Comparison of ENCODE assay signal across 8 cellular contexts in the genomic region with DNA sequence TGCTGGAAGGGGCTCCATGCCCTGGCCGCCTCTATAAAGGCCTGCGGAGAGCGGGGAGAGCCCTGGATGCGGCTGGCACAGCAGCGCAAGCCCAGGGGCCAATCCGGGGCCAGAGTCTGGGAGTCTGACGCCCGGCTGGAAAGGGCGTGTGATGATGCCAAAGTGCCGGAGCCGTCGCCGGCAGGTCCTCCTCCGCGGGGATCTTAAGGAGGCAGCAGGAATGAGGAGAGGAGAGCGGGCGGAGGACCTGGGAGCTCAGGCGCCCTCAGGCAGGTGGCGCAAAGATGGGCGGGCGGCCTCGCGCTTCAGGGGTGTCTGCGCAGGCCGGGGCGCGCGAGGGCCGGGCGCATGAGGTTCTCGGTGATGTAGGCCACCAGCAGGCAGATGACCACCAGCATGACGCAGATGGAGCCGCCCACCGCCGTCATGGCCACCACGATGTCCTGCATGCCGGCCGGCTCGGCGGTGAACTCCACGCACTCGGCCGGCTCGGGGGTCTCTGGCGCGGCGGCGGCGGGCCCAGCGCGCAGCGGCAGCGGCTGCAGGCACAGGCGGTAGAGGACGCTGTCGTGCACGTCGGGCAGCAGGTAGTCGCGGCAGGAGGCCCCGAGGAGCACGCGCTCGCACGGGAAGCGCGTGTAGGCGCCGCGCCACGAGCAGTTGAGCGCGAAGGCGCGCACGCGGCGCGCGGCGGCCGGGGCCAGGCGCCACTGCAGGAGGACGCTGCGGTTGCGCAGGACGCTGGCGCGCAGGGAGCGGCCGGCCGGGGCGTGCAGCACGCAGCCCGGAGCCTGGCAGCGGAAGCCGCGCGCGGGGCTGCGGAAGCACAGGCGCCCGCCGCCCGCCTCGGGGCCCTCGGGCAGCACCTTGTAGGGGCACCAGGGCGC. TPM values are rescaled to one million over a fixed set of nuclear protein-coding genes. Genes with fewer than 3 reads are reported as not detected.
DNase-seq lines count a peak whose midpoint lies in the region; ATAC-seq, FAIRE-seq and TF ChIP-seq lines count a peak whose summit lies in the region.

No MANE protein-coding gene starts in this region.

- peaks cover 3% of the 10 kb centered on the region for H3K4me1 ChIP-seq in endodermal cell (ENCODE audit: control insufficient read depth, insufficient read depth, low read length)

- peaks cover 3% of the 10 kb centered on the region for H3K4me1 Mint-ChIP-seq in T-helper 2 cell treated with Interferon-gamma antibody and Interleukin-4, amounts not matched to agents 5 μg/mL and 100 μg/mL, for 36 hours (ENCODE audit: low read depth)
- peaks cover 1% of the 10 kb centered on the region for H3K4me1 Mint-ChIP-seq in endodermal cell
- H3K4me1 Mint-ChIP-seq in nephron: no peaks in the 10 kb centered on the region

- H3K27ac ChIP-seq in endodermal cell (ENCODE audit: low read depth, low read length): no peak overlapping the region

- 21 to 34% methylated on average over 43 to 108 of the region's 108 CpGs for WGBS in endodermal cell (ENCODE audit: insufficient coverage in 1 of 2, insufficient read length in 1 of 2), 2 experiments

- no peak for FAIRE-seq in urothelium cell line (lab: Jason Lieb, UNC)

- peaks cover 5% of the 10 kb centered on the region for H3K27me3 Mint-ChIP-seq in T-helper 2 cell treated with Interferon-gamma antibody and Interleukin-4, amounts not matched to agents 5 μg/mL and 100 μg/mL, for 36 hours (ENCODE audit: low read depth)
- H3K27me3 Mint-ChIP-seq in endodermal cell (ENCODE audit: insufficient read depth) (peaks cover 50% of the 10 kb centered on the region), nephron (ENCODE audit: low read depth) (peaks cover 48% of the 10 kb centered on the region)

- no peaks in the 10 kb centered on the region for H3K9me3 Mint-ChIP-seq in T-helper 2 cell treated with Interferon-gamma antibody and Interleukin-4, amounts not matched to agents 5 μg/mL and 100 μg/mL, for 36 hours
- H3K9me3 Mint-ChIP-seq in endodermal cell (no peaks in the 10 kb centered on the region), nephron (no peaks in the 10 kb centered on the region)

- DNase-seq in stimulated activated CD4-positive, alpha-beta T cell treated with anti-CD3 and anti-CD28 coated beads, Interleukin-1b, Interleukin-23, amount 100 ng/mL, for 48 hours: peak; percentile 29
- no peak for DNase-seq in stimulated activated CD4-positive, alpha-beta T cell treated with anti-CD3 and anti-CD28 coated beads, Interleukin-12 subunit alpha, Interleukin-12 subunit beta, amount 100 ng/mL, for 4 hours
- peak; percentile 43 for DNase-seq in T-helper 2 cell treated with Interferon-gamma antibody and Interleukin-4, amounts not matched to agents 5 μg/mL and 100 μg/mL, for 36 hours (ENCODE audit: low spot score)
- DNase-seq in endodermal cell: peak; percentile 87
- no peak for DNase-seq in urothelium cell line (ENCODE audit: low spot score)
- no peak for DNase-seq in inferior parietal cortex (ENCODE audit: extremely low spot score)

- ATAC-seq in HG03025 (IDR thresholded peaks at IDR 0.05; ENCODE audit: low FRiP score, unreplicated experiment): no peak

- TF ChIP-seq CTCF in endodermal cell (conservative IDR thresholded peaks at IDR 0.05) (peak; percentile 65), nephron (IDR thresholded peaks at IDR 0.05; ENCODE audit: unreplicated experiment in 3 of 3) (peak in 1 of 3 experiments; percentile 25)

- H3K9ac ChIP-seq in endodermal cell (ENCODE audit: extremely low read depth, low read length, poor library complexity, severe bottlenecking): no peak overlapping the region

- H3K36me3 ChIP-seq in endodermal cell (ENCODE audit: control insufficient read depth, insufficient read depth, low read length): no peaks in the 10 kb centered on the region

- H3K4me3 ChIP-seq in endodermal cell (ENCODE audit: low read length): no peak overlapping the region

- peaks cover 64% of the 10 kb centered on the region for H3K27me3 ChIP-seq in endodermal cell (ENCODE audit: control insufficient read depth, insufficient read depth, low read length, poor library complexity, severe bottlenecking)

- H3K9me3 ChIP-seq in endodermal cell (ENCODE audit: control insufficient read depth, low read length): no peaks in the 10 kb centered on the region

- no peaks in the 10 kb centered on the region for H3K36me3 Mint-ChIP-seq in T-helper 2 cell treated with Interferon-gamma antibody and Interleukin-4, amounts not matched to agents 5 μg/mL and 100 μg/mL, for 36 hours (ENCODE audit: low read depth)
- H3K36me3 Mint-ChIP-seq in endodermal cell (ENCODE audit: low read depth) (no peaks in the 10 kb centered on the region), nephron (ENCODE audit: low read depth) (no peaks in the 10 kb centered on the region)

- no peak overlapping the region for H3K27ac Mint-ChIP-seq in T-helper 2 cell treated with Interferon-gamma antibody and Interleukin-4, amounts not matched to agents 5 μg/mL and 100 μg/mL, for 36 hours
- H3K27ac Mint-ChIP-seq in endodermal cell: no peak overlapping the region
- H3K27ac Mint-ChIP-seq in nephron: no peak overlapping the region

- H3K4me3 Mint-ChIP-seq in T-helper 2 cell treated with Interferon-gamma antibody and Interleukin-4, amounts not matched to agents 5 μg/mL and 100 μg/mL, for 36 hours: peak overlapping the region; percentile 77
- peak overlapping the region; percentile 57 for H3K4me3 Mint-ChIP-seq in endodermal cell
- peak overlapping the region; percentile 79 to 85 (median 81) for H3K4me3 Mint-ChIP-seq in nephron

RNA-seq across cellular contexts. Expression of a gene that starts 0.7 kb away (rescaled TPM):
- 10 to 100 TPM; 10.4 to 10.8 TPM for total RNA-seq in endodermal cell
- 6.0 TPM for polyA plus RNA-seq in endodermal cell (2013, experiment 1 of 2)
- polyA plus RNA-seq in endodermal cell (2013, experiment 2 of 2): 5.7 TPM

RNA-seq across cellular contexts. Expression of a gene that starts 16.0 kb away (rescaled TPM):
- total RNA-seq in endodermal cell: 10 to 100 TPM; 77.4 to 97.9 TPM
- polyA plus RNA-seq in endodermal cell (2013, experiment 1 of 2): 46.2 TPM
- polyA plus RNA-seq in endodermal cell (2013, experiment 2 of 2): 42.1 TPM

RNA-seq across cellular contexts. Expression of a gene that starts 24.6 kb away (rescaled TPM):
- 100 to 1,000 TPM; 133 to 138 TPM for total RNA-seq in endodermal cell
- polyA plus RNA-seq in endodermal cell (2013, experiment 1 of 2): 130 TPM
- 116 TPM for polyA plus RNA-seq in endodermal cell (2013, experiment 2 of 2)

RNA-seq across cellular contexts. Expression of a gene that starts 32.7 kb away (rescaled TPM):
- total RNA-seq in endodermal cell: 10 to 100 TPM; 14.7 to 19.9 TPM
- polyA plus RNA-seq in endodermal cell (2013, experiment 1 of 2): 10.1 TPM
- 10.4 TPM for polyA plus RNA-seq in endodermal cell (2013, experiment 2 of 2)

RNA-seq across cellular contexts. Expression of a gene that starts 58.8 kb away (rescaled TPM):
- 1 to 10 TPM; 6.4 to 6.9 TPM for total RNA-seq in endodermal cell
- polyA plus RNA-seq in endodermal cell (2013, experiment 1 of 2): 11.5 TPM
- 8.9 TPM for polyA plus RNA-seq in endodermal cell (2013, experiment 2 of 2)

Comparison
In these comparisons a context has a peak if more than half of its experiments do, and no peak if none do; other contexts are left out.
1. DNase-seq: peak in stimulated activated CD4-positive, alpha-beta T cell treated with anti-CD3 and anti-CD28 coated beads, Interleukin-1b, Interleukin-23, amount 100 ng/mL, for 48 hours (single experiment), T-helper 2 cell treated with Interferon-gamma antibody and Interleukin-4, amounts not matched to agents 5 μg/mL and 100 μg/mL, for 36 hours (single experiment) and endodermal cell (single experiment); none in stimulated activated CD4-positive, alpha-beta T cell treated with anti-CD3 and anti-CD28 coated beads, Interleukin-12 subunit alpha, Interleukin-12 subunit beta, amount 100 ng/mL, for 4 hours (single experiment), urothelium cell line (single experiment) and inferior parietal cortex (single experiment).
2. Peak in every context shown above with its lines, with median percentiles within 50 percentile points of each other: H3K4me3 Mint-ChIP-seq.